Comparison of ENCODE assay signal across 20 cellular contexts in the genomic region with DNA sequence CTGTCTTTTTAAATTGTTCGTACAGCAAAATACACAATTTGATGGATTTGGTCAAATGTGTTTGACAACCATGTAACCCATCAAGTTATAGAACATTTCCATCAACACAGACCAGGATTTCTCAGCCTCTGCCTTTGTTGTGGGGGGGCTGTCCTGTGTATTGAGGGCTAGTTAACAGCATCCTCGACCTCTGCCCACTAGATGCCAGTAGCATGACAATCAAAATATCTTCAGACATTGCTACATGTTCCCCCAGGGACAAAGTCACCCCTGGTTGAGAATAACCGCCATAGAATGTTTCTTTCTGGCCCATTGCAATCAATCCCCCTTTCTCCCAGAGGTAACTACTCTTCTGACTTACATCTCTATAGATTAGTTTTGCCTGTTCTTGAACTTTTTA.
DNase-seq lines count a peak whose midpoint lies in the region; ATAC-seq, FAIRE-seq and TF ChIP-seq lines count a peak whose summit lies in the region.
"Had no signal": no experiment of that assay in that cellular context is flagged by ENCODE, and none has a peak within 500 bp of the region (broad histone marks: within the 10 kb centered on the region; RNA-seq: fewer than 3 reads in every experiment).

No MANE protein-coding gene starts in this region.

- TF ChIP-seq CTCF in C4-2B (conservative IDR thresholded peaks at IDR 0.05) (peak; percentile 4; the same call in 1 of the 2 replicates), bronchial epithelial cell (IDR thresholded peaks at IDR 0.05; ENCODE audit: insufficient read depth, low read length, severe bottlenecking) (peak; percentile 18), keratinocyte (optimal IDR thresholded peaks at IDR 0.05 in 1 of 3, IDR thresholded peaks at IDR 0.05 in 1 of 3, conservative IDR thresholded peaks at IDR 0.05 in 1 of 3; ENCODE audit: extremely low read depth in 1 of 3, insufficient read depth in 2 of 3, low read length in 3 of 3) (peak in 2 of 3 experiments; percentile 28 to 50)

- no peak overlapping the region for H3K4me3 ChIP-seq in bronchial epithelial cell (ENCODE audit: low read depth, low read length)
- H3K4me3 ChIP-seq in keratinocyte (ENCODE audit: control insufficient read depth in 2 of 3, extremely low read depth in 1 of 3, insufficient read depth in 2 of 3, low read depth in 1 of 3, low read length in 3 of 3), result no peak overlapping the region
- H3K4me3 ChIP-seq: BLaER1 treated with 17β-estradiol and CSF1 and Interleukin-3, amounts not matched to agents 10 nM and 100 nM had no signal

- FAIRE-seq in bronchial epithelial cell (lab: Jason Lieb, UNC), result no peak
- FAIRE-seq in keratinocyte (lab: Jason Lieb, UNC), result peak; percentile 17

- dilution Hi-C loops in keratinocyte (cut with MboI; ENCODE audit: extremely low pct_ligation_motif_present, low sequenced_read_pairs), result no loop called here

- no peak overlapping the region for H2AFZ ChIP-seq in keratinocyte (ENCODE audit: control insufficient read depth, low read length)

- no peaks in the 10 kb centered on the region for H3K36me3 ChIP-seq in bronchial epithelial cell (ENCODE audit: control insufficient read depth, insufficient read depth, low read length)
- no peaks in the 10 kb centered on the region for H3K36me3 ChIP-seq in keratinocyte (ENCODE audit: control insufficient read depth in 2 of 2, extremely low read depth in 1 of 2, insufficient read depth in 2 of 2, low read length in 2 of 2)
- H3K36me3 ChIP-seq: BLaER1 treated with 17β-estradiol and CSF1 and Interleukin-3, amounts not matched to agents 10 nM and 100 nM had no signal

- H3K27me3 ChIP-seq in bronchial epithelial cell (ENCODE audit: control insufficient read depth, insufficient read depth, low read length), result no peaks in the 10 kb centered on the region
- H3K27me3 ChIP-seq in keratinocyte (ENCODE audit: control insufficient read depth, extremely low read depth, insufficient read depth, low read length), result no peaks in the 10 kb centered on the region
- H3K27me3 ChIP-seq: BLaER1 treated with 17β-estradiol and CSF1 and Interleukin-3, amounts not matched to agents 10 nM and 100 nM had no signal

- H4K20me1 ChIP-seq in keratinocyte (ENCODE audit: control insufficient read depth, extremely low read depth, insufficient read depth, low read length), result no peaks in the 10 kb centered on the region
- H4K20me1 ChIP-seq: BLaER1 treated with 17β-estradiol and CSF1 and Interleukin-3, amounts not matched to agents 10 nM and 100 nM had no signal

- H3K27ac ChIP-seq in C4-2B, result no peak overlapping the region
- H3K27ac ChIP-seq in keratinocyte (ENCODE audit: control insufficient read depth, insufficient read depth, low read length), result no peak overlapping the region
- H3K27ac ChIP-seq: BLaER1 treated with 17β-estradiol and CSF1 and Interleukin-3, amounts not matched to agents 10 nM and 100 nM had no signal

- H3K4me2 ChIP-seq in keratinocyte (ENCODE audit: control insufficient read depth, extremely low read depth, insufficient read depth, low read depth, low read length), result no peak overlapping the region
- H3K4me2 ChIP-seq: BLaER1 treated with 17β-estradiol and CSF1 and Interleukin-3, amounts not matched to agents 10 nM and 100 nM had no signal

- ATAC-seq in HG03196 (IDR thresholded peaks at IDR 0.05; ENCODE audit: unreplicated experiment) (no peak), GM21825 (IDR thresholded peaks at IDR 0.05; ENCODE audit: unreplicated experiment) (no peak)
- ATAC-seq: HCT116 had no signal

- no peaks in the 10 kb centered on the region for H3K4me1 ChIP-seq in keratinocyte (ENCODE audit: control insufficient read depth, extremely low read depth, insufficient read depth, low read length)
- H3K4me1 ChIP-seq: BLaER1 treated with 17β-estradiol and CSF1 and Interleukin-3, amounts not matched to agents 10 nM and 100 nM had no signal

- no peak overlapping the region for H3K9ac ChIP-seq in keratinocyte (ENCODE audit: control insufficient read depth, extremely low read depth, insufficient read depth, low read length)
- H3K9ac ChIP-seq: BLaER1 treated with 17β-estradiol and CSF1 and Interleukin-3, amounts not matched to agents 10 nM and 100 nM had no signal

- no peaks in the 10 kb centered on the region for H3K79me2 ChIP-seq in keratinocyte (ENCODE audit: control insufficient read depth, insufficient read depth, low read length)

- no peaks in the 10 kb centered on the region for H3K9me1 ChIP-seq in keratinocyte (ENCODE audit: control insufficient read depth, extremely low read depth, insufficient read depth, low read length)

- DNase-seq in NCI-H82 (lab: John Stamatoyannopoulos, UW) (peak; percentile 28), NCI-H82 treated with DMSO at 0.1 percent for 48 hours (lab: John Stamatoyannopoulos, UW; ENCODE audit: unreplicated experiment) (no peak), bronchial epithelial cell (ENCODE audit: low read depth) (peak; percentile 13), keratinocyte (ENCODE audit: low read depth, low spot score) (no peak)
- no peak for DNase-seq in activated naive CD4-positive, alpha-beta T cell treated with anti-CD3 and anti-CD28 coated beads, Interleukin-2, amount 50 U/mL, for 16 hours
- DNase-seq: 8988T; CD4-positive, CD25-positive, alpha-beta regulatory T cell; CD8-positive, alpha-beta memory T cell; COR-L47; DMS 273 treated with DMSO at 0.1 percent for 48 hours; DMS79; GDM1; GOT3; H7; HFFc6 had no signal

- H3K9me3 ChIP-seq in keratinocyte (ENCODE audit: control insufficient read depth, low read depth, low read length), result no peaks in the 10 kb centered on the region

Comparison
In these comparisons a context has a peak if more than half of its experiments do, and no peak if none do; other contexts are left out.
1. DNase-seq: peak in NCI-H82 (single experiment) and bronchial epithelial cell (single experiment); none in NCI-H82 treated with DMSO at 0.1 percent for 48 hours (single experiment), keratinocyte (single experiment) and activated naive CD4-positive, alpha-beta T cell treated with anti-CD3 and anti-CD28 coated beads, Interleukin-2, amount 50 U/mL, for 16 hours (single experiment).
2. Peak in every context shown above with its lines, with median percentiles within 50 percentile points of each other: CTCF ChIP-seq.